ENCODE assay signal across 1 cellular context in the genomic region with DNA sequence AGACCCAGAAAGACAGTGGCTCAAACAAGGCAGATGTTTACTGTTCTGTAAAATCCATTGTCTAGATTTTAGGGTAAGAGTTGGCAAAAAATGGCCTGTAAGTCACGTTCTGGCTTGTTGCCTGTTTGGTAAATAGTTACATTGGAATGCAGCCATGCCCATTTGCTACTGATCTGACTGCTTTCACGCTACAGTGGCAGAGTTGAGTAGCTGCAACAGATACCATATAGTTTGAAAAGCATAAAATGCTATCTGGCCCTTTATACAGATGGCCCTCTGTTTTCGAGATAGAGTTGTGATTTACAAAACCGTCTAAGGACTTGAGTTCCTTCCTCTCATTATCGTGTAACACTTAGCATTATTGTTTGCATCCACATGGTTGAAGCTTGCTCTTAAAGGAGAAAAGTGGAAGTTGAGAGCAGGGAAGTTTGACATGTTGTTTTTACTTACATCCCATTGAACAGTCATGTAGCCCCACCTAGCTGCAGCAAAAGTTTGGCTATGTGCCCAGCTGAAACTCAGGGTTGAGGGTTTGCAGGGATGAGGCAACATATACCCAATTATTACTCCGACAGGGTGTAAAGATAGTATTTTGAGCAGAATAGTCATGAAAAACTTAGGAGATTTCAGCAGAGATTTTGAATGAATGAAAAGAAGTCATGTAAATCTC.
TF ChIP-seq lines count a peak whose summit lies in the region.

No MANE protein-coding gene starts in this region.

TF ChIP-seq in H1, 55 proteins besides CTCF, POLR2A, EP300 and RAD21 (continued from another document):
- TF ChIP-seq RNF2 (IDR thresholded peaks at IDR 0.05; ENCODE audit: borderline replicate concordance, low read depth, low read length, missing control alignments, poor library complexity, severe bottlenecking), result no peak
- TF ChIP-seq EZH2 (IDR thresholded peaks at IDR 0.05; ENCODE audit: low read depth, low read length, severe bottlenecking), result no peak
- no peak for TF ChIP-seq SIRT6 (IDR thresholded peaks at IDR 0.05; ENCODE audit: low read length)
- no peak for TF ChIP-seq CEBPB (IDR thresholded peaks at IDR 0.05; ENCODE audit: low read depth, low read length)
